ENCODE assay signal across 8 cellular contexts in genomic region chr10:87054373-87055295, GRCh38. TPM values are rescaled to one million over a fixed set of nuclear protein-coding genes. Genes with fewer than 3 reads are reported as not detected.
DNase-seq lines count a peak whose midpoint lies in the region; ATAC-seq and TF ChIP-seq lines count a peak whose summit lies in the region.

No MANE protein-coding gene starts in this region.

- DNase-seq in BJ (ENCODE audit: low read depth), result no peak
- DNase-seq in IMR-90, result peak; percentile 85
- no peak for DNase-seq in mucosa of descending colon
- no peak for DNase-seq in activated effector memory CD4-positive, alpha-beta T cell treated with anti-CD3 and anti-CD28 coated beads, Interleukin-2, amount 50 U/mL, for 16 hours
- no peak for DNase-seq in NCI-H526 (lab: John Stamatoyannopoulos, UW)
- DNase-seq in stimulated activated naive CD4-positive, alpha-beta T cell treated with Interleukin-2 at 50 U/mL for 16 hours (lab: John Stamatoyannopoulos, UW), result no peak

- intact Hi-C loops in IMR-90 (cut with micrococcal nuclease) (loop anchor here (1.0 kb wide), 1 partner anchor 366 kb away; no protein-coding TSS in a partner anchor), mucosa of descending colon (cut with DNase I, micrococcal nuclease) (no loop called here)

- H3K27ac ChIP-seq in IMR-90 (ENCODE audit: insufficient read depth, low read length) (peak overlapping the region; percentile 44), cingulate gyrus (ENCODE audit: low read depth, low read length) (peak overlapping the region; percentile 88)

- H3K9me3 ChIP-seq in IMR-90 (ENCODE audit: control insufficient read depth, insufficient read depth, low read length) (no peaks in the 10 kb centered on the region), mucosa of descending colon (no peaks in the 10 kb centered on the region)

- peaks cover 0 to 25% of the 10 kb centered on the region in 2 experiments; a peak in 3 of 4 replicates for H3K79me1 ChIP-seq in IMR-90 (ENCODE audit: low read depth in 1 of 2, low read length in 2 of 2)

- H3K36me3 ChIP-seq in BJ (ENCODE audit: control insufficient read depth, insufficient read depth, low read length) (peaks cover 15% of the 10 kb centered on the region), IMR-90 (ENCODE audit: control insufficient read depth, insufficient read depth, low read length) (peaks cover 34% of the 10 kb centered on the region), mucosa of descending colon (ENCODE audit: low read depth) (peaks cover 14% of the 10 kb centered on the region)

- H4K8ac ChIP-seq in IMR-90 (ENCODE audit: low read depth in 2 of 2, low read length in 2 of 2), result peak overlapping the region in 1 of 2 experiments; percentile 57; a peak in 2 of 4 replicates

- peak overlapping the region; percentile 93 for H2AK5ac ChIP-seq in IMR-90 (ENCODE audit: low read depth, low read length)

- no peak overlapping the region for H2AFZ ChIP-seq in IMR-90 (replicated peaks; ENCODE audit: low read length, poor library complexity)

- H4K5ac ChIP-seq in IMR-90 (ENCODE audit: low read depth, low read length), result no peak overlapping the region

- peak overlapping the region; percentile 32; the same call in 1 of the 2 replicates for H2BK120ac ChIP-seq in IMR-90 (ENCODE audit: low read depth, low read length)

- peak overlapping the region; percentile 19; the same call in 1 of the 2 replicates for H3K23ac ChIP-seq in IMR-90 (ENCODE audit: low read depth, low read length)

- BruUV-seq in IMR-90 (replicated peaks; lab: Mats Ljungman, UMichigan), result no TSS peak

- peak; percentile 56 for TF ChIP-seq RAD21 in IMR-90 (IDR thresholded peaks at IDR 0.05; ENCODE audit: low read length)

- H3K9me1 ChIP-seq in IMR-90 (ENCODE audit: insufficient read depth, low read length), result peaks cover 5% of the 10 kb centered on the region

- peak overlapping the region; percentile 71 for H3K4me2 ChIP-seq in IMR-90 (ENCODE audit: low read depth, low read length)

- peak overlapping the region; percentile 50; the same call in 1 of the 2 replicates for H3K14ac ChIP-seq in IMR-90 (replicated peaks; ENCODE audit: low read depth, low read length)

- WGBS in IMR-90 (ENCODE audit: extremely low coverage in 2 of 2, insufficient read length in 1 of 2), 2 experiments, result 40% methylated on average over 4 of the region's 7 CpGs; no CpG with 5 or more reads in 1 of the 2 experiments

- TF ChIP-seq CTCF in BJ (IDR thresholded peaks at IDR 0.05; ENCODE audit: insufficient read depth, low read depth, low read length) (peak; percentile 34; the same call in 1 of the 2 replicates), IMR-90 (conservative IDR thresholded peaks at IDR 0.05; ENCODE audit: low read depth, low read length) (peak; percentile 46), mucosa of descending colon (IDR thresholded peaks at IDR 0.05) (no peak)

- CTCF ChIA-PET in BJ (lab: Yijun Ruan, JAX), result interaction anchor here (0.7 to 1.6 kb wide), 8 partner anchors 9 to 538 kb away, joined by 3 to 5 read pairs (median 4); partner anchors contain the start of gene ADIRF
- CTCF ChIA-PET in IMR-90 (lab: Yijun Ruan, JAX), result interaction anchor here (0.6 to 1.2 kb wide), 3 partner anchors 88 to 138 kb away, joined by 3 to 10 read pairs (median 4); no protein-coding TSS in a partner anchor

- peak overlapping the region; percentile 27; the same call in 1 of the 3 replicates for H2BK15ac ChIP-seq in IMR-90 (ENCODE audit: low read depth, low read length)

- dilution Hi-C loops in IMR-90 (cut with HindIII; ENCODE audit: low sequenced_read_pairs, unreplicated experiment), result no loop called here

- H3K56ac ChIP-seq in IMR-90 (ENCODE audit: extremely low read depth, insufficient read depth, low read length), result no peak overlapping the region

- TF ChIP-seq POLR2A in IMR-90 (IDR thresholded peaks at IDR 0.05; ENCODE audit: low read depth, low read length), result no peak

- in situ Hi-C loops in IMR-90 (cut with MboI; ENCODE audit: low sequenced_read_pairs), result no loop called here

- no peak overlapping the region for H3K4me3 ChIP-seq in BJ (ENCODE audit: low read depth, low read length)
- no peak overlapping the region for H3K4me3 ChIP-seq in IMR-90 (ENCODE audit: insufficient read depth, low read depth, low read length)
- no peak overlapping the region for H3K4me3 ChIP-seq in mucosa of descending colon

- peak overlapping the region; percentile 46 for H2BK5ac ChIP-seq in IMR-90 (ENCODE audit: low read depth, low read length, poor library complexity, severe bottlenecking)

- ATAC-seq in IMR-90 (ENCODE audit: low read depth) (peak; percentile 95), mucosa of descending colon (peak; percentile 19), GM21717 (IDR thresholded peaks at IDR 0.05; ENCODE audit: unreplicated experiment) (no peak)

- H3K9ac ChIP-seq in IMR-90 (ENCODE audit: low read depth, low read length), result no peak overlapping the region

- H2BK20ac ChIP-seq in IMR-90 (ENCODE audit: low read depth, low read length), result no peak overlapping the region

- peaks cover 5% of the 10 kb centered on the region; the same call in 1 of the 2 replicates for H4K20me1 ChIP-seq in IMR-90 (ENCODE audit: insufficient read depth, low read length)

- POLR2A ChIA-PET in BJ (lab: Charles Lee), result interaction anchor here (0.6 to 1.2 kb wide), 2 partner anchors 11 to 18 kb away, joined by 3 to 8 read pairs; no protein-coding TSS in a partner anchor
- POLR2A ChIA-PET in IMR-90 (lab: Charles Lee; ENCODE audit: unreplicated experiment), result no interaction called here

- H4K91ac ChIP-seq in IMR-90 (ENCODE audit: insufficient read depth, low read depth, low read length), result peak overlapping the region; percentile 20; the same call in 1 of the 2 replicates

- peak overlapping the region; percentile 62; the same call in 1 of the 2 replicates for H3K4ac ChIP-seq in IMR-90 (ENCODE audit: low read depth, low read length)

- H3K18ac ChIP-seq in IMR-90 (ENCODE audit: low read depth, low read length), result no peak overlapping the region

- H3K4me1 ChIP-seq in IMR-90 (ENCODE audit: control insufficient read depth, insufficient read depth, low read length) (peaks cover 9% of the 10 kb centered on the region), mucosa of descending colon (ENCODE audit: low read depth) (no peaks in the 10 kb centered on the region)

- H3K27me3 ChIP-seq in BJ (ENCODE audit: control insufficient read depth, insufficient read depth, low read length), result no peaks in the 10 kb centered on the region
- no peaks in the 10 kb centered on the region for H3K27me3 ChIP-seq in IMR-90 (ENCODE audit: control insufficient read depth, insufficient read depth, low read length)

- peak overlapping the region; percentile 84 for H2AK9ac ChIP-seq in IMR-90 (replicated peaks; ENCODE audit: low read depth, low read length, poor library complexity)

TF ChIP-seq in IMR-90, 13 proteins besides CTCF, POLR2A, EP300 and RAD21:
- TF ChIP-seq BHLHE40 (IDR thresholded peaks at IDR 0.05; ENCODE audit: low read depth, low read length), result peak; percentile 28; the same call in 1 of the 2 replicates
- no peak for TF ChIP-seq RCOR1 (IDR thresholded peaks at IDR 0.05; ENCODE audit: insufficient replicate concordance, low read length)
- peak; percentile 81 for TF ChIP-seq MAFK (IDR thresholded peaks at IDR 0.05; ENCODE audit: low read depth, low read length)
- TF ChIP-seq SMC3 (IDR thresholded peaks at IDR 0.05; ENCODE audit: low read depth, low read length), result 0 out of 2 replicates have a peak, but pooled peaks have one; percentile 16
- TF ChIP-seq CHD1 (IDR thresholded peaks at IDR 0.05; ENCODE audit: low read depth, low read length), result no peak
- TF ChIP-seq RFX5 (IDR thresholded peaks at IDR 0.05; ENCODE audit: low read depth, low read length), result no peak
- TF ChIP-seq CEBPB (IDR thresholded peaks at IDR 0.05; ENCODE audit: low read depth, low read length), result peak; percentile 81
- no peak for TF ChIP-seq MXI1 (IDR thresholded peaks at IDR 0.05; ENCODE audit: borderline replicate concordance, low read depth, low read length)
- no peak for TF ChIP-seq USF2 (IDR thresholded peaks at IDR 0.05; ENCODE audit: low read depth, low read length)

RNA-seq across cellular contexts. Expression of gene FAM25A, which starts 34.5 kb away (rescaled TPM):
- polyA plus RNA-seq in BJ (2011; rRNA removed) (not detected in 2 replicates), IMR-90 (2012; rRNA removed) (not detected in 2 replicates)
- not detected in 2 replicates for polyA minus RNA-seq in BJ (2011; rRNA and poly(A)+ RNA removed)
- total RNA-seq in IMR-90 (2012; rRNA removed) (not detected in 2 replicates), mucosa of descending colon (not detected)
- 5.6 TPM in 1 of 2 replicates, not detected in the other for polyA plus RNA-seq in IMR-90 (2012; cell fraction: cytosol; rRNA removed)
- not detected in 2 replicates for polyA plus RNA-seq in IMR-90 (2012; cell fraction: nucleus; rRNA removed; ENCODE audit: low replicate concordance)

RNA-seq across cellular contexts. Expression of gene GLUD1, which starts 40.0 kb away (rescaled TPM):
- 78.6 and 99.5 TPM in 2 replicates for polyA plus RNA-seq in BJ (2011; rRNA removed)
- polyA minus RNA-seq in BJ (2011; rRNA and poly(A)+ RNA removed), result 50.4 and 52.1 TPM in 2 replicates
- 210 and 222 TPM in 2 replicates for total RNA-seq in IMR-90 (2012; rRNA removed)
- 58.9 and 64.8 TPM in 2 replicates for polyA plus RNA-seq in IMR-90 (2012; rRNA removed)
- polyA plus RNA-seq in IMR-90 (2012; cell fraction: cytosol; rRNA removed), result 28.1 and 28.9 TPM in 2 replicates
- polyA plus RNA-seq in IMR-90 (2012; cell fraction: nucleus; rRNA removed; ENCODE audit: low replicate concordance), result 14.4 and 40.2 TPM in 2 replicates
- total RNA-seq in mucosa of descending colon, result 100 to 1,000 TPM; 114 to 141 (median 131) TPM

RNA-seq across cellular contexts. Expression of gene SHLD2, which starts 40.4 kb away (rescaled TPM):
- polyA plus RNA-seq in BJ (2011; rRNA removed) (7.7 and 15.9 TPM in 2 replicates), IMR-90 (2012; rRNA removed) (7.4 and 10.6 TPM in 2 replicates)
- polyA minus RNA-seq in BJ (2011; rRNA and poly(A)+ RNA removed), result 7.3 and 7.7 TPM in 2 replicates
- total RNA-seq in IMR-90 (2012; rRNA removed) (19.9 and 28.1 TPM in 2 replicates), mucosa of descending colon (10 to 100 TPM; 28.0 to 32.2 (median 28.7) TPM)
- 1.5 and 1.6 TPM in 2 replicates for polyA plus RNA-seq in IMR-90 (2012; cell fraction: cytosol; rRNA removed)
- polyA plus RNA-seq in IMR-90 (2012; cell fraction: nucleus; rRNA removed; ENCODE audit: low replicate concordance), result 3.1 and 18.1 TPM in 2 replicates
